9 cellular contexts compared by ENCODE assay signal in genomic region chr18:57789105-57789504, GRCh38. TPM values are rescaled to one million over a fixed set of nuclear protein-coding genes. Genes with fewer than 3 reads are reported as not detected.
DNase-seq lines count a peak whose midpoint lies in the region; ATAC-seq and TF ChIP-seq lines count a peak whose summit lies in the region.
"Had no signal": no experiment of that assay in that cellular context is flagged by ENCODE, and none has a peak within 500 bp of the region (broad histone marks: within the 10 kb centered on the region; RNA-seq: fewer than 3 reads in every experiment).

No MANE protein-coding gene starts in this region.

- no TSS peak for BruUV-seq in HCT116 (replicated peaks; lab: Mats Ljungman, UMichigan)

- 0 out of 2 replicates have a peak, but pooled peaks have one; percentile 4 for TF ChIP-seq RAD21 in HCT116 (IDR thresholded peaks at IDR 0.05; ENCODE audit: low read depth)

- no peaks in the 10 kb centered on the region for H3K27me3 ChIP-seq in HCT116 (ENCODE audit: insufficient read depth, low read length)
- H3K27me3 ChIP-seq in breast epithelium = no peaks in the 10 kb centered on the region
- no peaks in the 10 kb centered on the region for H3K27me3 ChIP-seq in left lung
- H3K27me3 ChIP-seq in subcutaneous abdominal adipose tissue (ENCODE audit: control insufficient read depth in 5 of 5, insufficient read depth in 4 of 5, low read length in 5 of 5) = no peaks in the 10 kb centered on the region

- H3K36me3 Mint-ChIP-seq in activated CD8-positive, alpha-beta T cell treated with anti-CD3 and anti-CD28 coated beads for 36 hours (ENCODE audit: low read depth) = no peaks in the 10 kb centered on the region

- H4K20me1 ChIP-seq in HCT116 (ENCODE audit: insufficient read depth) = no peaks in the 10 kb centered on the region

- peak; percentile 66 for ATAC-seq in HCT116
- peak; percentile 7 for ATAC-seq in left lung
- no peak for ATAC-seq in activated CD8-positive, alpha-beta T cell treated with anti-CD3 and anti-CD28 coated beads for 36 hours

- H3K36me3 ChIP-seq in HCT116 (ENCODE audit: control insufficient read depth in 1 of 2, insufficient read depth in 2 of 2, low read length in 2 of 2) = no peaks in the 10 kb centered on the region
- no peaks in the 10 kb centered on the region for H3K36me3 ChIP-seq in breast epithelium
- H3K36me3 ChIP-seq in left lung = no peaks in the 10 kb centered on the region
- H3K36me3 ChIP-seq in subcutaneous abdominal adipose tissue (ENCODE audit: control insufficient read depth in 5 of 5, insufficient read depth in 5 of 5, low read length in 5 of 5) = no peaks in the 10 kb centered on the region

- intact Hi-C loops in HCT116 (cut with micrococcal nuclease) (no loop called here), breast epithelium (cut with DNase I; ENCODE audit: low total_unique reads) (no loop called here), left lung (cut with DNase I) (no loop called here)
- intact Hi-C loops in activated CD8-positive, alpha-beta T cell treated with anti-CD3 and anti-CD28 coated beads for 36 hours (cut with micrococcal nuclease) = no loop called here

- POLR2A ChIA-PET in HCT116 (lab: Charles Lee) = no interaction called here
- POLR2A ChIA-PET in activated CD8-positive, alpha-beta T cell treated with anti-CD3 and anti-CD28 coated beads for 36 hours (lab: Charles Lee) = no interaction called here

- H3K4me2 ChIP-seq in HCT116 (ENCODE audit: low read length) = peak overlapping the region; percentile 78

- RAD21 ChIA-PET in HCT116 (lab: Charles Lee; ENCODE audit: low non-redundant PET in 1 of 2, low total read pairs in 2 of 2, uncharacterized antibody in 2 of 2, unreplicated experiment in 2 of 2) = no interaction called here

- H3K9me2 ChIP-seq in HCT116 (ENCODE audit: insufficient read depth) = no peaks in the 10 kb centered on the region

- H3K4me3 ChIP-seq in HCT116 (replicated peaks in 1 of 2; ENCODE audit: low read depth in 1 of 2, low read length in 2 of 2) (peak overlapping the region; percentile 21 to 46), breast epithelium (no peak overlapping the region), left lung (no peak overlapping the region), subcutaneous abdominal adipose tissue (ENCODE audit: low read depth in 1 of 5, low read length in 5 of 5) (peak overlapping the region in 1 of 5 donors; percentile 24)

- H3K27ac ChIP-seq in HCT116 (ENCODE audit: low read depth, low read length) (peak overlapping the region; percentile 77), breast epithelium (peak overlapping the region; percentile 75 to 82), left lung (peak overlapping the region; percentile 61 to 78), subcutaneous abdominal adipose tissue (ENCODE audit: low read depth, low read length) (peak overlapping the region; percentile 85)

- H3K4me1 ChIP-seq in HCT116 (ENCODE audit: control insufficient read depth in 1 of 2, insufficient read depth in 2 of 2, low read length in 2 of 2) (peaks cover 32 to 63% of the 10 kb centered on the region in 2 experiments), breast epithelium (no peaks in the 10 kb centered on the region), left lung (peaks cover 15 to 53% of the 10 kb centered on the region in 2 donors), subcutaneous abdominal adipose tissue (ENCODE audit: control insufficient read depth in 5 of 5, insufficient read depth in 5 of 5, low read length in 5 of 5) (peaks cover 14 to 43% (median 24%) of the 10 kb centered on the region in 5 donors)

- TF ChIP-seq CTCF in HCT116 (IDR thresholded peaks at IDR 0.05 in 2 of 3, conservative IDR thresholded peaks at IDR 0.05 in 1 of 3; ENCODE audit: borderline replicate concordance in 1 of 3, insufficient read depth in 1 of 3, low read depth in 2 of 3, low read length in 2 of 3) (no peak), breast epithelium (IDR thresholded peaks at IDR 0.05) (no peak), left lung (IDR thresholded peaks at IDR 0.05) (no peak)
- no peak for TF ChIP-seq CTCF in activated CD8-positive, alpha-beta T cell treated with anti-CD3 and anti-CD28 coated beads for 36 hours (IDR thresholded peaks at IDR 0.05)

- H3K27me3 Mint-ChIP-seq in activated CD8-positive, alpha-beta T cell treated with anti-CD3 and anti-CD28 coated beads for 36 hours = peaks cover 9% of the 10 kb centered on the region

- peaks cover 8% of the 10 kb centered on the region for H3K4me1 Mint-ChIP-seq in activated CD8-positive, alpha-beta T cell treated with anti-CD3 and anti-CD28 coated beads for 36 hours (ENCODE audit: low read depth)

- TF ChIP-seq POLR2A in HCT116 (IDR thresholded peaks at IDR 0.05; ENCODE audit: borderline replicate concordance, extremely low read depth, insufficient read depth, insufficient read length) = no peak
- TF ChIP-seq POLR2A in breast epithelium (IDR thresholded peaks at IDR 0.05) = no peak

- H3K27ac Mint-ChIP-seq in activated CD8-positive, alpha-beta T cell treated with anti-CD3 and anti-CD28 coated beads for 36 hours = no peak overlapping the region

- CTCF ChIA-PET in HCT116 (lab: Charles Lee) = interaction anchor here (0.7 kb wide), 1 partner anchor 333 kb away, joined by 3 read pairs; no protein-coding TSS in a partner anchor
- CTCF ChIA-PET in activated CD8-positive, alpha-beta T cell treated with anti-CD3 and anti-CD28 coated beads for 36 hours (lab: Charles Lee) = no interaction called here

- H3K79me2 ChIP-seq in HCT116 (ENCODE audit: insufficient read depth, low read length) = peaks cover 32% of the 10 kb centered on the region

- H3K4me3 Mint-ChIP-seq in activated CD8-positive, alpha-beta T cell treated with anti-CD3 and anti-CD28 coated beads for 36 hours = no peak overlapping the region

- H3K9ac ChIP-seq in HCT116 (ENCODE audit: low read length) (peak overlapping the region; percentile 47), subcutaneous abdominal adipose tissue (ENCODE audit: low read length in 5 of 5) (peak overlapping the region in 3 of 5 donors; percentile 32 to 72 (median 42))

- DNase-seq in HCT116 (ENCODE audit: low read depth, low spot score) = peak; percentile 75
- no peak for DNase-seq in breast epithelium (ENCODE audit: low spot score in 2 of 2)
- DNase-seq in left lung = no peak
- no peak for DNase-seq in epidermal melanocyte (ENCODE audit: insufficient read length, low spot score)
- DNase-seq in activated CD8-positive, alpha-beta T cell treated with anti-CD3 and anti-CD28 coated beads for 36 hours = no peak
- no peak for DNase-seq in NCI-H345 (lab: John Stamatoyannopoulos, UW)
- DNase-seq in occipital lobe (lab: John Stamatoyannopoulos, UW) = no peak
- DNase-seq: NCI-H1930 had no signal

- H2AFZ ChIP-seq in HCT116 (ENCODE audit: low read depth, low read length, poor library complexity, severe bottlenecking) = no peak overlapping the region

- no peaks in the 10 kb centered on the region for H3K9me3 ChIP-seq in HCT116 (ENCODE audit: control insufficient read depth in 1 of 2, insufficient read depth in 1 of 2, low read depth in 1 of 2, low read length in 2 of 2)
- H3K9me3 ChIP-seq in breast epithelium = no peaks in the 10 kb centered on the region
- no peaks in the 10 kb centered on the region for H3K9me3 ChIP-seq in left lung
- no peaks in the 10 kb centered on the region for H3K9me3 ChIP-seq in subcutaneous abdominal adipose tissue (ENCODE audit: control insufficient read depth in 5 of 5, low read length in 5 of 5)

- H3K9me3 Mint-ChIP-seq in activated CD8-positive, alpha-beta T cell treated with anti-CD3 and anti-CD28 coated beads for 36 hours = no peaks in the 10 kb centered on the region

TF ChIP-seq in HCT116, 20 proteins besides CTCF, POLR2A, EP300 and RAD21 (continues in another document):
- no peak for TF ChIP-seq YY1 (IDR thresholded peaks at IDR 0.05; ENCODE audit: extremely low read depth, insufficient replicate concordance, low read depth, low read length)
- TF ChIP-seq EZH2 (IDR thresholded peaks at IDR 0.05) = no peak
- peak; percentile 69 for TF ChIP-seq JUND (IDR thresholded peaks at IDR 0.05)
- peak; percentile 69 for TF ChIP-seq CEBPB (IDR thresholded peaks at IDR 0.05; ENCODE audit: low read depth)
- no peak for TF ChIP-seq ZFX (IDR thresholded peaks at IDR 0.05)
- no peak for TF ChIP-seq POLR2AphosphoS5 (IDR thresholded peaks at IDR 0.05; ENCODE audit: low read depth, low read length)
- TF ChIP-seq CBX3 (IDR thresholded peaks at IDR 0.05; ENCODE audit: low read depth) = no peak
- peak; percentile 78 for TF ChIP-seq SP1 (IDR thresholded peaks at IDR 0.05; ENCODE audit: low read depth)
- no peak for TF ChIP-seq REST (IDR thresholded peaks at IDR 0.05; ENCODE audit: low read depth)
- TF ChIP-seq MAX (IDR thresholded peaks at IDR 0.05) = peak; percentile 37; the same call in 1 of the 2 replicates

RNA-seq across cellular contexts. Expression of gene ATP8B1, which starts 14.0 kb away (rescaled TPM):
- 15.9 TPM for total RNA-seq in HCT116 (2021; ENCODE audit: unreplicated experiment)
- polyA plus RNA-seq in HCT116 (2012) = 8.1 and 8.6 TPM in 2 replicates
- total RNA-seq in breast epithelium = 10 to 100 TPM in 2 of 3 donors, 1 to 10 TPM in 1; 5.1 to 45.1 (median 41.3) TPM
- total RNA-seq in left lung = 10 to 100 TPM; 24.0 to 26.6 TPM
- total RNA-seq in activated CD8-positive, alpha-beta T cell treated with anti-CD3 and anti-CD28 coated beads for 36 hours = under 1 TPM; 0.18 to 0.38 TPM
- total RNA-seq in occipital lobe = 2.5 TPM

Comparison
In these comparisons a context has a peak if more than half of its experiments do, and no peak if none do; other contexts are left out.
1. H3K4me3 ChIP-seq: peak in HCT116 (2 of 2); none in breast epithelium (0 of 3) and left lung (0 of 2).
2. Peak in every context shown above with its lines, with median percentiles within 50 percentile points of each other: H3K27ac ChIP-seq.